In the genomic region with DNA sequence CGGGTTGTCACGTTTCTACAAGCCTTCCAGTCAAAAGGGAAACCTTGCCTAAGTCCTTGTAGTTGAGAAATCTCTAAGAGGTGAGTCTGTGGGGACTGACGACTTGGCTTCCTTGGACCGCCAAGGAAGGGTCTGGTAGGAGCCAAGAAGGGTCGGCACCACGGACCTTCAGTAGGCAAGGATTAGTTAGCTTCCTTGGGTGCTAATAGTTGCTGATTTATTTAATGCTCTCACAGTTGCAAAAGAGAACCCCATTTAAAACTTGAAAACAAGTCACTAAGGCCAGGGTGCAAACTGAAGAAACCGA, we compare ENCODE assay signal across 8 cellular contexts. TPM values are rescaled to one million over a fixed set of nuclear protein-coding genes. Genes with fewer than 3 reads are reported as not detected.
DNase-seq lines count a peak whose midpoint lies in the region; ATAC-seq and TF ChIP-seq lines count a peak whose summit lies in the region.

No MANE protein-coding gene starts in this region.

- H3K36me3 ChIP-seq in ES-I3 (ENCODE audit: insufficient read depth, low read length) (no peaks in the 10 kb centered on the region), PC-9 (ENCODE audit: low read depth) (no peaks in the 10 kb centered on the region), fibroblast of lung (ENCODE audit: control insufficient read depth, insufficient read depth, low read length) (peaks cover 2% of the 10 kb centered on the region), skeletal muscle tissue (ENCODE audit: control insufficient read depth in 3 of 3, insufficient read depth in 3 of 3, low read length in 3 of 3) (peaks cover 0 to 9% (median under 1%) of the 10 kb centered on the region in 3 donors)

- peak overlapping the region; percentile 61 for H3K9ac ChIP-seq in ES-I3 (ENCODE audit: low read depth, low read length)
- H3K9ac ChIP-seq in fibroblast of lung (ENCODE audit: insufficient read depth, low read length) = peak overlapping the region; percentile 29
- H3K9ac ChIP-seq in skeletal muscle tissue (ENCODE audit: low read depth in 1 of 3, low read length in 3 of 3) = peak overlapping the region; percentile 92 to 94 (median 93)

- TF ChIP-seq CTCF in PC-9 (conservative IDR thresholded peaks at IDR 0.05) (no peak), fibroblast of lung (conservative IDR thresholded peaks at IDR 0.05 in 1 of 2, IDR thresholded peaks at IDR 0.05 in 1 of 2; ENCODE audit: low read depth in 1 of 2, low read length in 2 of 2) (no peak)

- H3K4me2 ChIP-seq in PC-9 (peak overlapping the region; percentile 85), fibroblast of lung (ENCODE audit: extremely low read depth, insufficient read depth, low read length) (peak overlapping the region; percentile 52)

- CTCF ChIA-PET in PC-9 (lab: Charles Lee) = no interaction called here

- peak overlapping the region; percentile 86 for H3K4me3 ChIP-seq in PC-9
- peak overlapping the region; percentile 62 to 87 (median 77) for H3K4me3 ChIP-seq in fibroblast of lung (replicated peaks in 1 of 4; ENCODE audit: control extremely low read depth in 1 of 4, insufficient read depth in 1 of 4, low read depth in 3 of 4, low read length in 4 of 4)
- peak overlapping the region; percentile 95 to 98 (median 95) for H3K4me3 ChIP-seq in skeletal muscle tissue (ENCODE audit: low read length in 3 of 3)

- intact Hi-C loops in PC-9 (cut with micrococcal nuclease; ENCODE audit: unreplicated experiment) = no loop called here

- no peaks in the 10 kb centered on the region for H3K27me3 ChIP-seq in PC-9 (ENCODE audit: insufficient read depth, low read depth)
- no peaks in the 10 kb centered on the region for H3K27me3 ChIP-seq in fibroblast of lung (ENCODE audit: control insufficient read depth, insufficient read depth, low read length)
- H3K27me3 ChIP-seq in skeletal muscle tissue (ENCODE audit: control insufficient read depth in 3 of 3, insufficient read depth in 3 of 3, low read length in 3 of 3) = no peaks in the 10 kb centered on the region

- H3K27ac ChIP-seq in PC-9 (no peak overlapping the region), fibroblast of lung (ENCODE audit: insufficient read depth, low read length) (peak overlapping the region; percentile 86), skeletal muscle tissue (ENCODE audit: low read depth, low read length) (peak overlapping the region; percentile 92)

- BruUV-seq in PC-9 (replicated peaks; lab: Mats Ljungman, UMichigan) = TSS peak; percentile 90

- H3K9me2 ChIP-seq in PC-9 (ENCODE audit: insufficient read depth) = no peaks in the 10 kb centered on the region

- no peaks in the 10 kb centered on the region for H3F3A ChIP-seq in PC-9 (ENCODE audit: insufficient read depth, low read depth)

- H2AFZ ChIP-seq in PC-9 (peak overlapping the region; percentile 96), fibroblast of lung (ENCODE audit: low read length) (peak overlapping the region; percentile 82)

- H4K20me1 ChIP-seq in PC-9 (ENCODE audit: insufficient read depth) = no peaks in the 10 kb centered on the region; the same call in 1 of the 2 replicates
- H4K20me1 ChIP-seq in fibroblast of lung (ENCODE audit: control insufficient read depth, extremely low read depth, insufficient read depth, low read length) = no peaks in the 10 kb centered on the region

- DNase-seq in PC-9 (no peak), fibroblast of lung (ENCODE audit: low read depth in 2 of 2) (no peak), SIG-M5 treated with dmso at 0.1 percent for 504 hours (lab: John Stamatoyannopoulos, UW; ENCODE audit: unreplicated experiment) (no peak), H4 (ENCODE audit: low spot score) (no peak), GF-D8 (lab: John Stamatoyannopoulos, UW) (no peak)

- POLR2A ChIA-PET in PC-9 (lab: Charles Lee; ENCODE audit: unreplicated experiment) = no interaction called here

- no peaks in the 10 kb centered on the region for H3K9me3 ChIP-seq in ES-I3 (ENCODE audit: control insufficient read depth, insufficient read depth, low read length)
- H3K9me3 ChIP-seq in PC-9 (ENCODE audit: insufficient read depth, low read depth) = no peaks in the 10 kb centered on the region
- no peaks in the 10 kb centered on the region for H3K9me3 ChIP-seq in fibroblast of lung (ENCODE audit: control insufficient read depth, insufficient read depth, low read depth, low read length)
- no peaks in the 10 kb centered on the region for H3K9me3 ChIP-seq in skeletal muscle tissue (ENCODE audit: control insufficient read depth in 3 of 3, low read length in 3 of 3)

- peaks cover 19% of the 10 kb centered on the region for H3K79me2 ChIP-seq in PC-9 (ENCODE audit: low read depth)
- H3K79me2 ChIP-seq in fibroblast of lung (ENCODE audit: control insufficient read depth, insufficient read depth, low read length) = peaks cover 16% of the 10 kb centered on the region

- peaks cover 7% of the 10 kb centered on the region; the same call in 1 of the 2 replicates for H3K4me1 ChIP-seq in ES-I3 (ENCODE audit: insufficient read depth, low read length)
- peaks cover 17% of the 10 kb centered on the region for H3K4me1 ChIP-seq in PC-9 (replicated peaks; ENCODE audit: insufficient read depth)
- peaks cover 5% of the 10 kb centered on the region for H3K4me1 ChIP-seq in fibroblast of lung (ENCODE audit: control insufficient read depth, extremely low read depth, insufficient read depth, low read length)
- peaks cover 30 to 47% (median 34%) of the 10 kb centered on the region in 3 donors for H3K4me1 ChIP-seq in skeletal muscle tissue (ENCODE audit: control insufficient read depth in 3 of 3, insufficient read depth in 3 of 3, low read length in 3 of 3)

- peak; percentile 25 for ATAC-seq in GM21825 (IDR thresholded peaks at IDR 0.05; ENCODE audit: unreplicated experiment)

RNA-seq across cellular contexts. Expression of a gene that starts 0.4 kb away (rescaled TPM):
- total RNA-seq in PC-9 (2021) = 4.7 and 6.4 TPM in 2 replicates
- 4.8 and 7.2 TPM in 2 replicates for total RNA-seq in fibroblast of lung
- 12.5 and 14.9 TPM in 2 replicates for polyA plus RNA-seq in fibroblast of lung
- 6.1 and 8.2 TPM in 2 replicates for polyA plus RNA-seq in fibroblast of lung (2012)
- polyA minus RNA-seq in fibroblast of lung (ENCODE audit: low replicate concordance) = 17.6 and 20.6 TPM in 2 replicates
- 5.7 TPM for total RNA-seq in skeletal muscle tissue
- 13.8 and 20.0 TPM in 2 replicates for total RNA-seq in H4 (2014; rRNA removed; shearing (Covaris generic))

RNA-seq across cellular contexts. Expression of a gene that starts 28.7 kb away (rescaled TPM):
- total RNA-seq in PC-9 (2021) (not detected in 2 replicates), fibroblast of lung (not detected in 2 replicates), skeletal muscle tissue (not detected)
- polyA plus RNA-seq in fibroblast of lung = not detected in 2 replicates
- polyA plus RNA-seq in fibroblast of lung (2012) = not detected in 2 replicates
- not detected in 2 replicates for polyA minus RNA-seq in fibroblast of lung (ENCODE audit: low replicate concordance)
- not detected in 2 replicates for total RNA-seq in H4 (2014; rRNA removed; shearing (Covaris generic))

RNA-seq across cellular contexts. Expression of a gene that starts 40.1 kb away (rescaled TPM):
- total RNA-seq in PC-9 (2021) (36.3 and 37.9 TPM in 2 replicates), fibroblast of lung (29.8 and 31.9 TPM in 2 replicates), skeletal muscle tissue (28.7 TPM)
- 6.2 and 6.5 TPM in 2 replicates for polyA plus RNA-seq in fibroblast of lung
- 6.3 and 9.6 TPM in 2 replicates for polyA plus RNA-seq in fibroblast of lung (2012)
- polyA minus RNA-seq in fibroblast of lung (ENCODE audit: low replicate concordance) = 2.4 and 10.3 TPM in 2 replicates
- 9.2 and 14.5 TPM in 2 replicates for total RNA-seq in H4 (2014; rRNA removed; shearing (Covaris generic))

RNA-seq across cellular contexts. Expression of a gene that starts 40.2 kb away (rescaled TPM):
- 25.3 and 30.8 TPM in 2 replicates for total RNA-seq in PC-9 (2021)
- total RNA-seq in fibroblast of lung = 10.5 and 17.2 TPM in 2 replicates
- polyA plus RNA-seq in fibroblast of lung = 8.3 and 10.4 TPM in 2 replicates
- polyA plus RNA-seq in fibroblast of lung (2012) = 7.3 and 9.2 TPM in 2 replicates
- 9.8 and 12.7 TPM in 2 replicates for polyA minus RNA-seq in fibroblast of lung (ENCODE audit: low replicate concordance)
- 11.5 TPM for total RNA-seq in skeletal muscle tissue
- total RNA-seq in H4 (2014; rRNA removed; shearing (Covaris generic)) = 12.4 and 19.0 TPM in 2 replicates

Comparison
In these comparisons a context has a peak if more than half of its experiments do, and no peak if none do; other contexts are left out.
1. H3K9ac ChIP-seq: peak in every context shown above with its lines; median percentile 93 in skeletal muscle tissue; 61 in ES-I3; 29 in fibroblast of lung.